Comparison of ENCODE assay signal across 8 cellular contexts in the genomic region with DNA sequence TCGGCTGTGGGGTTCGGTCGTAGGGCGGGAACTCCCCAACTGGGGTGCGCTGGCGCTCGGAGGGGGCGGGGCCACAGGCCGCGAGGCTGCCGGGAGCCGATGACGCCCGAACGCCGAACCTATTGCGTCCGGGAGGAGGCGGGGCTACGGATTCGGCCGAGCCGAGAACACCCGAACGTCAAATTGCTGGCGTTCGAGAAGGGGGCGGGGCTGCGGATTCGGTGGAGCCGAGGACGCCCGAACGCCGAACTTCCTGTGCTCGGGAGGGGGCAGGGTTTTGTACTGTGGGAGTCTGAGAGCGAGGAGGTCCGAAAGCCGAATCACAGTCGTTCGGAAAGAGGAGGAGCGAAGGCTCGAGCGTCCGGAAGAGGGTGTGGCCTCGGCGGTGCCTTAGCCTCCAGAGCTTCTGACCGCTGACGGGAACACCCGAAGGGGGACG. TPM values are rescaled to one million over a fixed set of nuclear protein-coding genes. Genes with fewer than 3 reads are reported as not detected.
DNase-seq lines count a peak whose midpoint lies in the region; ATAC-seq lines count a peak whose summit lies in the region.

No MANE protein-coding gene starts in this region.

- peak overlapping the region; percentile 98 for H3K27ac Mint-ChIP-seq in activated T-helper 2 cell treated with anti-CD3 and anti-CD28 coated beads, Interferon-gamma antibody, Interleukin-2, Interleukin-4, amounts not matched to agents 10 μg/mL and 5 μg/mL and 100 μg/mL, durations not matched to agents 14 hours and 24 hours and 36 hours
- peak overlapping the region; percentile 99 to 100 (median 100) for H3K27ac Mint-ChIP-seq in naive B cell

- peak; percentile 58 to 61 for ATAC-seq in naive B cell (ENCODE audit: low read depth in 2 of 2)

- peak; percentile 98 for DNase-seq in DMS79 treated with DMSO at 0.1 percent for 48 hours (lab: John Stamatoyannopoulos, UW)
- DNase-seq in H7: peak; percentile 95
- peak; percentile 98 for DNase-seq in LoVo (ENCODE audit: low spot score)
- peak; percentile 99 for DNase-seq in RPMI8226
- peak; percentile 100 for DNase-seq in activated T-helper 2 cell treated with anti-CD3 and anti-CD28 coated beads, Interferon-gamma antibody, Interleukin-2, Interleukin-4, amounts not matched to agents 10 μg/mL and 5 μg/mL and 100 μg/mL, durations not matched to agents 14 hours and 24 hours and 36 hours (ENCODE audit: low spot score)
- peak; percentile 99 for DNase-seq in fibroblast of gingiva (ENCODE audit: low read depth)
- peak; percentile 100 for DNase-seq in naive B cell
- peak; percentile 100 for DNase-seq in stimulated activated CD8-positive, alpha-beta memory T cell treated with anti-CD3 and anti-CD28 coated beads, Interleukin-7, amount 100 ng/mL, for 48 hours (ENCODE audit: extremely low read depth in 1 of 2, low read depth in 1 of 2)

- peaks cover 17% of the 10 kb centered on the region for H3K36me3 ChIP-seq in H7 (replicated peaks; ENCODE audit: control insufficient read depth, insufficient read depth, low read length)

- H3K27me3 ChIP-seq in H7 (ENCODE audit: control insufficient read depth, insufficient read depth, low read length): no peaks in the 10 kb centered on the region

- peak overlapping the region; percentile 90 for H3K4me3 ChIP-seq in H7 (ENCODE audit: insufficient read depth, low read depth, low read length)

- peaks cover 40% of the 10 kb centered on the region for H3K36me3 Mint-ChIP-seq in activated T-helper 2 cell treated with anti-CD3 and anti-CD28 coated beads, Interferon-gamma antibody, Interleukin-2, Interleukin-4, amounts not matched to agents 10 μg/mL and 5 μg/mL and 100 μg/mL, durations not matched to agents 14 hours and 24 hours and 36 hours (ENCODE audit: low read depth)
- peaks cover 3 to 5% of the 10 kb centered on the region in 2 donors for H3K36me3 Mint-ChIP-seq in naive B cell

- H3K4me3 Mint-ChIP-seq in activated T-helper 2 cell treated with anti-CD3 and anti-CD28 coated beads, Interferon-gamma antibody, Interleukin-2, Interleukin-4, amounts not matched to agents 10 μg/mL and 5 μg/mL and 100 μg/mL, durations not matched to agents 14 hours and 24 hours and 36 hours (ENCODE audit: low read depth): peak overlapping the region; percentile 89
- H3K4me3 Mint-ChIP-seq in naive B cell: peak overlapping the region; percentile 91 to 100 (median 98)

- H3K9me3 Mint-ChIP-seq in activated T-helper 2 cell treated with anti-CD3 and anti-CD28 coated beads, Interferon-gamma antibody, Interleukin-2, Interleukin-4, amounts not matched to agents 10 μg/mL and 5 μg/mL and 100 μg/mL, durations not matched to agents 14 hours and 24 hours and 36 hours: no peaks in the 10 kb centered on the region
- H3K9me3 Mint-ChIP-seq in naive B cell: no peaks in the 10 kb centered on the region

- no peaks in the 10 kb centered on the region for H3K27me3 Mint-ChIP-seq in activated T-helper 2 cell treated with anti-CD3 and anti-CD28 coated beads, Interferon-gamma antibody, Interleukin-2, Interleukin-4, amounts not matched to agents 10 μg/mL and 5 μg/mL and 100 μg/mL, durations not matched to agents 14 hours and 24 hours and 36 hours (ENCODE audit: low read depth)
- H3K27me3 Mint-ChIP-seq in naive B cell: no peaks in the 10 kb centered on the region

- peaks cover 23% of the 10 kb centered on the region for H3K4me1 Mint-ChIP-seq in activated T-helper 2 cell treated with anti-CD3 and anti-CD28 coated beads, Interferon-gamma antibody, Interleukin-2, Interleukin-4, amounts not matched to agents 10 μg/mL and 5 μg/mL and 100 μg/mL, durations not matched to agents 14 hours and 24 hours and 36 hours (ENCODE audit: low read depth)
- peaks cover 31 to 37% (median 37%) of the 10 kb centered on the region in 3 donors for H3K4me1 Mint-ChIP-seq in naive B cell

- intact Hi-C loops in activated T-helper 2 cell treated with anti-CD3 and anti-CD28 coated beads, Interferon-gamma antibody, Interleukin-2, Interleukin-4, amounts not matched to agents 10 μg/mL and 5 μg/mL and 100 μg/mL, durations not matched to agents 14 hours and 24 hours and 36 hours (cut with micrococcal nuclease): loop anchor here (1.0 to 5.0 kb wide), 4 partner anchors 10 to 323 kb away; a partner anchor contains a TSS

RNA-seq across cellular contexts. Expression of a gene that starts 0.6 kb away (rescaled TPM):
- total RNA-seq in H7 (2014; rRNA removed; shearing (Covaris generic)): 76.9 and 87.8 TPM in 2 replicates
- total RNA-seq in activated T-helper 2 cell treated with anti-CD3 and anti-CD28 coated beads, Interferon-gamma antibody, Interleukin-2, Interleukin-4, amounts not matched to agents 10 μg/mL and 5 μg/mL and 100 μg/mL, durations not matched to agents 14 hours and 24 hours and 36 hours: 16.8 and 19.0 TPM in 2 replicates
- polyA plus RNA-seq in naive B cell (ENCODE audit: low read depth in 6 of 6): 10 to 100 TPM; 22.3 to 40.0 (median 32.1) TPM

RNA-seq across cellular contexts. Expression of a gene that starts 1.1 kb away (rescaled TPM):
- 76.6 and 88.1 TPM in 2 replicates for total RNA-seq in H7 (2014; rRNA removed; shearing (Covaris generic))
- total RNA-seq in activated T-helper 2 cell treated with anti-CD3 and anti-CD28 coated beads, Interferon-gamma antibody, Interleukin-2, Interleukin-4, amounts not matched to agents 10 μg/mL and 5 μg/mL and 100 μg/mL, durations not matched to agents 14 hours and 24 hours and 36 hours: 311 and 318 TPM in 2 replicates
- polyA plus RNA-seq in naive B cell (ENCODE audit: low read depth in 6 of 6): 10 to 100 TPM in 4 of 6 donors, 1 to 10 TPM in 2; 7.0 to 13.5 (median 11.3) TPM

RNA-seq across cellular contexts. Expression of a gene that starts 10.1 kb away (rescaled TPM):
- total RNA-seq in H7 (2014; rRNA removed; shearing (Covaris generic)): 3,283 and 3,663 TPM in 2 replicates
- 1,460 and 1,467 TPM in 2 replicates for total RNA-seq in activated T-helper 2 cell treated with anti-CD3 and anti-CD28 coated beads, Interferon-gamma antibody, Interleukin-2, Interleukin-4, amounts not matched to agents 10 μg/mL and 5 μg/mL and 100 μg/mL, durations not matched to agents 14 hours and 24 hours and 36 hours
- 1,000 to 10,000 TPM in 3 of 6 donors, 100 to 1,000 TPM in 3; 849 to 1,278 (median 1,006) TPM for polyA plus RNA-seq in naive B cell (ENCODE audit: low read depth in 6 of 6)

RNA-seq across cellular contexts. Expression of a gene that starts 17.6 kb away (rescaled TPM):
- total RNA-seq in H7 (2014; rRNA removed; shearing (Covaris generic)): 1.9 and 2.8 TPM in 2 replicates
- total RNA-seq in activated T-helper 2 cell treated with anti-CD3 and anti-CD28 coated beads, Interferon-gamma antibody, Interleukin-2, Interleukin-4, amounts not matched to agents 10 μg/mL and 5 μg/mL and 100 μg/mL, durations not matched to agents 14 hours and 24 hours and 36 hours: 0.16 and 0.37 TPM in 2 replicates
- not detected for polyA plus RNA-seq in naive B cell (ENCODE audit: low read depth in 6 of 6)

RNA-seq across cellular contexts. Expression of a gene that starts 31.0 kb away (rescaled TPM):
- total RNA-seq in H7 (2014; rRNA removed; shearing (Covaris generic)): 3.6 and 4.7 TPM in 2 replicates
- 4.0 and 5.1 TPM in 2 replicates for total RNA-seq in activated T-helper 2 cell treated with anti-CD3 and anti-CD28 coated beads, Interferon-gamma antibody, Interleukin-2, Interleukin-4, amounts not matched to agents 10 μg/mL and 5 μg/mL and 100 μg/mL, durations not matched to agents 14 hours and 24 hours and 36 hours
- polyA plus RNA-seq in naive B cell (ENCODE audit: low read depth in 6 of 6): 10 to 100 TPM in 5 of 6 donors, 1 to 10 TPM in 1; 9.3 to 15.3 (median 12.0) TPM

Comparison
In these comparisons a context has a peak if more than half of its experiments do, and no peak if none do; other contexts are left out.
1. Peak in every context shown above with its lines: DNase-seq, ATAC-seq and H3K4me3 ChIP-seq.